In the genomic region with DNA sequence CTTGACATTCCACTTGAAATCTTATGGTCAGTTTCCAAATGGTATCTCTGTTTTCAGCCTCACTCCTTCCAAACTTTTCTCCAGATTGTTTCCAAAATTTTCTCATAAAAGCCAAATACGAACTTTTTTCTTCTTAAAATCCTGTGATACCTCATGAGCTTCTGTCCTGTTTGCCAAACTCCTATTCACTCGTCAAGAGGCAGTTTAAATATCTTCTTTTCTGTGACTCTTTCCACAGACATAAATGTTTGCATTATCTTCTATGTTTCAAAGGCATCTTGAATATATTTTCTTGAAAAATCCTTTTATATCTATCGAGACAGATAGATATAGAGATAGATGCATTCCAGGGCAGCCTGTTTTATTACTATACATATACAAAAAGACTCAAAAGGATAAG, we compare ENCODE assay signal across 2 cellular contexts.
TF ChIP-seq lines count a peak whose summit lies in the region.

No MANE protein-coding gene starts in this region.

TF ChIP-seq in SK-N-SH treated with all-trans-retinoic acid at 6 μM for 48 hours, 23 proteins besides CTCF, POLR2A, EP300 and RAD21 (continued from another document):
- TF ChIP-seq, protein P1, sequence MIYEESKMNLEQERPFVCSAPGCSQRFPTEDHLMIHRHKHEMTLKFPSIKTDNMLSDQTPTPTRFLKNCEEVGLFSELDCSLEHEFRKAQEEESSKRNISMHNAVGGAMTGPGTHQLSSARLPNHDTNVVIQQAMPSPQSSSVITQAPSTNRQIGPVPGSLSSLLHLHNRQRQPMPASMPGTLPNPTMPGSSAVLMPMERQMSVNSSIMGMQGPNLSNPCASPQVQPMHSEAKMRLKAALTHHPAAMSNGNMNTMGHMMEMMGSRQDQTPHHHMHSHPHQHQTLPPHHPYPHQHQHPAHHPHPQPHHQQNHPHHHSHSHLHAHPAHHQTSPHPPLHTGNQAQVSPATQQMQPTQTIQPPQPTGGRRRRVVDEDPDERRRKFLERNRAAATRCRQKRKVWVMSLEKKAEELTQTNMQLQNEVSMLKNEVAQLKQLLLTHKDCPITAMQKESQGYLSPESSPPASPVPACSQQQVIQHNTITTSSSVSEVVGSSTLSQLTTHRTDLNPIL (CRISPR knock-in tag; IDR thresholded peaks at IDR 0.05; ENCODE audit: low read depth), result no peak
- no peak for TF ChIP-seq ARNTL (CRISPR knock-in tag; IDR thresholded peaks at IDR 0.05; ENCODE audit: borderline replicate concordance, low read depth)
TF ChIP-seq in SK-N-SH treated with all-trans-retinoic acid at 6 μM for 48 hours: peak in this region for 1.

TF ChIP-seq in SK-N-SH, 30 proteins besides CTCF, POLR2A, EP300 and RAD21 (continued from another document):
- TF ChIP-seq, protein P2, sequence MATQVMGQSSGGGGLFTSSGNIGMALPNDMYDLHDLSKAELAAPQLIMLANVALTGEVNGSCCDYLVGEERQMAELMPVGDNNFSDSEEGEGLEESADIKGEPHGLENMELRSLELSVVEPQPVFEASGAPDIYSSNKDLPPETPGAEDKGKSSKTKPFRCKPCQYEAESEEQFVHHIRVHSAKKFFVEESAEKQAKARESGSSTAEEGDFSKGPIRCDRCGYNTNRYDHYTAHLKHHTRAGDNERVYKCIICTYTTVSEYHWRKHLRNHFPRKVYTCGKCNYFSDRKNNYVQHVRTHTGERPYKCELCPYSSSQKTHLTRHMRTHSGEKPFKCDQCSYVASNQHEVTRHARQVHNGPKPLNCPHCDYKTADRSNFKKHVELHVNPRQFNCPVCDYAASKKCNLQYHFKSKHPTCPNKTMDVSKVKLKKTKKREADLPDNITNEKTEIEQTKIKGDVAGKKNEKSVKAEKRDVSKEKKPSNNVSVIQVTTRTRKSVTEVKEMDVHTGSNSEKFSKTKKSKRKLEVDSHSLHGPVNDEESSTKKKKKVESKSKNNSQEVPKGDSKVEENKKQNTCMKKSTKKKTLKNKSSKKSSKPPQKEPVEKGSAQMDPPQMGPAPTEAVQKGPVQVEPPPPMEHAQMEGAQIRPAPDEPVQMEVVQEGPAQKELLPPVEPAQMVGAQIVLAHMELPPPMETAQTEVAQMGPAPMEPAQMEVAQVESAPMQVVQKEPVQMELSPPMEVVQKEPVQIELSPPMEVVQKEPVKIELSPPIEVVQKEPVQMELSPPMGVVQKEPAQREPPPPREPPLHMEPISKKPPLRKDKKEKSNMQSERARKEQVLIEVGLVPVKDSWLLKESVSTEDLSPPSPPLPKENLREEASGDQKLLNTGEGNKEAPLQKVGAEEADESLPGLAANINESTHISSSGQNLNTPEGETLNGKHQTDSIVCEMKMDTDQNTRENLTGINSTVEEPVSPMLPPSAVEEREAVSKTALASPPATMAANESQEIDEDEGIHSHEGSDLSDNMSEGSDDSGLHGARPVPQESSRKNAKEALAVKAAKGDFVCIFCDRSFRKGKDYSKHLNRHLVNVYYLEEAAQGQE (IDR thresholded peaks at IDR 0.05; ENCODE audit: low read depth, low read length), result no peak
- no peak for TF ChIP-seq POLR2AphosphoS5 (IDR thresholded peaks at IDR 0.05; ENCODE audit: low read depth, low read length)
- TF ChIP-seq YY1 (IDR thresholded peaks at IDR 0.05; ENCODE audit: low read depth), result no peak
- no peak for TF ChIP-seq NFIC (IDR thresholded peaks at IDR 0.05; ENCODE audit: borderline replicate concordance)
- TF ChIP-seq NRF1 (IDR thresholded peaks at IDR 0.05; ENCODE audit: low read depth, low read length), result no peak
- no peak for TF ChIP-seq TEAD4 (IDR thresholded peaks at IDR 0.05; ENCODE audit: borderline replicate concordance, insufficient read depth)
- no peak for TF ChIP-seq GATA2 (CRISPR knock-in tag; IDR thresholded peaks at IDR 0.05)
- TF ChIP-seq JUND (IDR thresholded peaks at IDR 0.05), result no peak
- TF ChIP-seq FOSL2 (IDR thresholded peaks at IDR 0.05; ENCODE audit: borderline replicate concordance, low read depth), result no peak
- TF ChIP-seq RFX5 (IDR thresholded peaks at IDR 0.05; ENCODE audit: low read length), result no peak
- no peak for TF ChIP-seq EZH2phosphoT487 (IDR thresholded peaks at IDR 0.05; ENCODE audit: borderline replicate concordance, low read depth)
- TF ChIP-seq TCF12 (IDR thresholded peaks at IDR 0.05), result no peak
- no peak for TF ChIP-seq FOXM1 (IDR thresholded peaks at IDR 0.05; ENCODE audit: low read depth)
- no peak for TF ChIP-seq MXI1 (IDR thresholded peaks at IDR 0.05; ENCODE audit: low read depth, low read length)
